8 cellular contexts compared by ENCODE assay signal in the genomic region with DNA sequence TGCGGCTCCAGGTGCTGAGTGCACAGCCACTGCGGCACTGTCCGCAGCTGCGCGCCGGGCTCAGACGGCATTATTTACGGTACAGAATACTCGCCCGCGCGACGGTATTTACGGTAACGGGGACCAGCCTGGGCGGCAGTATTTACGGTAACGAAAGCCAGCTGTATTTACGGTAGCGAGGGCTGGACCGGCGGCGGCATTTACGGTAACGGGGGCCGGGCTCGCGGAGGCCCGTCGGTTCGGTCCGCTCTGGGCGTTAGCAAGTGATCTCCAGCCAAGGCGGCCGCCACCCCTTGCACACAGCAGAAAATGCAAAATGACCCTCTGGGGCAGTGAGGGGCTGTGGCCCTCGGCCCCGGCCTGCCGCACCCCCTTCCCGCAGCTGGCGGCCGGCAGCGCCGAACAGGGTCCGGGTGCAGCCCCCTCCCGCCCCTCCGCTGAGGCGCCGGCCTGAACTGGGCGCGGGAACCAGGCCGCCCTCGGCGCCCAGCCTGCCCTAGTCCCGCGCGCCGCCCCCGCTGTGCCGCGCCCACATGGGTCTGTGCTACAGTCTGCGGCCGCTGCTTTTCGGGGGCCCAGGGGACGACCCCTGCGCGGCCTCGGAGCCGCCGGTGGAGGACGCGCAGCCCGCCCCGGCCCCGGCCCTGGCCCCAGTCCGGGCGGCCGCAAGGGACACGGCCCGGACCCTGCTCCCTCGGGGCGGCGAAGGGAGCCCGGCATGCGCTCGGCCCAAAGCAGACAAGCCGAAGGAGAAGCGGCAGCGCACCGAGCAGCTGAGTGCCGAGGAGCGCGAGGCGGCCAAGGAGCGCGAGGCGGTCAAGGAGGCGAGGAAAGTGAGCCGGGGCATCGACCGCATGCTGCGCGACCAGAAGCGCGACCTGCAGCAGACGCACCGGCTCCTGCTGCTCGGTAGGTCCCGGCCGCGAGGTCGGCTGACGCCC. TPM values are rescaled to one million over a fixed set of nuclear protein-coding genes. Genes with fewer than 3 reads are reported as not detected.
A peak's percentile ranks its signal among the peaks of the same experiment; 100 is the strongest.
DNase-seq lines count a peak whose midpoint lies in the region; ATAC-seq, FAIRE-seq and TF ChIP-seq lines count a peak whose summit lies in the region.

GNAL (plus strand) TSS at position 234 of the 941 bp plus-strand sequence; CDS start at position 534, 300 bp downstream.

- H2AK5ac ChIP-seq in neuronal stem cell (ENCODE audit: low read depth, low read length), result no peak within 1 kb of the TSS

- no peak within 1 kb of the TSS for H2BK120ac ChIP-seq in neuronal stem cell (ENCODE audit: low read depth, low read length)

- no peaks in the 10 kb centered on the region for H3K79me2 ChIP-seq in OCI-LY3 (ENCODE audit: low read length)

- peak within 1 kb of the TSS; percentile 78 to 92 for H3K27ac ChIP-seq in A549
- no peak within 1 kb of the TSS for H3K27ac ChIP-seq in OCI-LY3 (ENCODE audit: low read length)
- H3K27ac ChIP-seq in neuronal stem cell (replicated peaks; ENCODE audit: low read length), result no peak within 1 kb of the TSS
- H3K27ac ChIP-seq in thoracic aorta, result peak within 1 kb of the TSS; percentile 65

- DNase-seq in A549 (ENCODE audit: low read depth in 1 of 2, low spot score in 1 of 2) (peak; percentile 54 to 90), HT1080 (ENCODE audit: low read depth) (peak; percentile 12), glomerular visceral epithelial cell (ENCODE audit: extremely low spot score) (peak; percentile 46), neuronal stem cell (ENCODE audit: low spot score) (peak; percentile 84), thoracic aorta (ENCODE audit: low spot score) (peak; percentile 31)

- no peak for TF ChIP-seq POLR2A in A549 (IDR thresholded peaks at IDR 0.05; ENCODE audit: low read length)

- H3K4me2 ChIP-seq in A549, result peak within 1 kb of the TSS; percentile 92
- H3K4me2 ChIP-seq in OCI-LY3 (ENCODE audit: low read length), result peak within 1 kb of the TSS; percentile 62
- peak within 1 kb of the TSS; percentile 98 for H3K4me2 ChIP-seq in neuronal stem cell (ENCODE audit: insufficient read depth, low read length, poor library complexity, severe bottlenecking)

- H3K14ac ChIP-seq in neuronal stem cell (ENCODE audit: low read length), result peak within 1 kb of the TSS; percentile 84

- H3K23ac ChIP-seq in neuronal stem cell (ENCODE audit: low read depth, low read length, poor library complexity), result peak within 1 kb of the TSS; percentile 67

- H4K8ac ChIP-seq in neuronal stem cell (ENCODE audit: low read depth, low read length), result peak within 1 kb of the TSS; percentile 30

- no peak for TF ChIP-seq RAD21 in A549 (conservative IDR thresholded peaks at IDR 0.05 in 1 of 2, IDR thresholded peaks at IDR 0.05 in 1 of 2)

- 0 out of 3 replicates have a peak, but pooled peaks cover 3% of the 10 kb centered on the region for H3K4me1 ChIP-seq in A549
- no peaks in the 10 kb centered on the region for H3K4me1 ChIP-seq in OCI-LY3 (ENCODE audit: low read length)
- H3K4me1 ChIP-seq in neuronal stem cell (ENCODE audit: control insufficient read depth in 2 of 2, insufficient read depth in 1 of 2, low read depth in 1 of 2, low read length in 2 of 2), result no peaks in the 10 kb centered on the region
- peaks cover 0 to 7% of the 10 kb centered on the region in 2 donors for H3K4me1 ChIP-seq in thoracic aorta (ENCODE audit: control insufficient read depth in 1 of 2, low read depth in 2 of 2)

- no peak within 1 kb of the TSS for H3K27ac Mint-ChIP-seq in activated naive CD4-positive, alpha-beta T cell treated with anti-CD3 and anti-CD28 coated beads, Interleukin-2, amount 50 U/mL, for 24 hours

- peaks cover 8% of the 10 kb centered on the region for H3K4me1 Mint-ChIP-seq in activated naive CD4-positive, alpha-beta T cell treated with anti-CD3 and anti-CD28 coated beads, Interleukin-2, amount 50 U/mL, for 24 hours

- H2AFZ ChIP-seq in OCI-LY3 (ENCODE audit: low read depth, low read length) (peak within 1 kb of the TSS; percentile 61), neuronal stem cell (ENCODE audit: low read length) (peak within 1 kb of the TSS; percentile 99)

- peaks cover 1% of the 10 kb centered on the region for H3K36me3 Mint-ChIP-seq in activated naive CD4-positive, alpha-beta T cell treated with anti-CD3 and anti-CD28 coated beads, Interleukin-2, amount 50 U/mL, for 24 hours

- H3K9me3 Mint-ChIP-seq in activated naive CD4-positive, alpha-beta T cell treated with anti-CD3 and anti-CD28 coated beads, Interleukin-2, amount 50 U/mL, for 24 hours, result peaks cover 9% of the 10 kb centered on the region

- CTCF ChIA-PET in A549 (lab: Yijun Ruan, JAX), result interaction anchor here (0.6 to 2.7 kb wide), 4 partner anchors 12 to 264 kb away, joined by 3 to 8 read pairs (median 3); no protein-coding TSS in a partner anchor

- TF ChIP-seq EP300 in A549 (IDR thresholded peaks at IDR 0.05), result no peak

- H3K4me3 Mint-ChIP-seq in activated naive CD4-positive, alpha-beta T cell treated with anti-CD3 and anti-CD28 coated beads, Interleukin-2, amount 50 U/mL, for 24 hours, result peak within 1 kb of the TSS; percentile 70

- no peaks in the 10 kb centered on the region; the same call in 1 of the 2 replicates for H3K27me3 ChIP-seq in OCI-LY3 (ENCODE audit: low read depth, low read length)
- H3K27me3 ChIP-seq in neuronal stem cell (ENCODE audit: control insufficient read depth in 3 of 3, insufficient read depth in 3 of 3, low read depth in 1 of 3, low read length in 3 of 3), result peaks cover 0 to 14% (median 6%) of the 10 kb centered on the region in 3 experiments
- H3K27me3 ChIP-seq in thoracic aorta (replicated peaks; ENCODE audit: insufficient read depth), result no peaks in the 10 kb centered on the region

- H3K4ac ChIP-seq in neuronal stem cell (ENCODE audit: low read length), result peak within 1 kb of the TSS; percentile 26

- H3K36me3 ChIP-seq in OCI-LY3 (replicated peaks; ENCODE audit: low read depth, low read length), result no peaks in the 10 kb centered on the region
- no peaks in the 10 kb centered on the region for H3K36me3 ChIP-seq in neuronal stem cell (replicated peaks in 1 of 2; ENCODE audit: control insufficient read depth in 2 of 2, insufficient read depth in 2 of 2, low read length in 2 of 2)
- no peaks in the 10 kb centered on the region for H3K36me3 ChIP-seq in thoracic aorta

- peak within 1 kb of the TSS; percentile 82 for H3K4me3 ChIP-seq in A549
- peak within 1 kb of the TSS; percentile 77 for H3K4me3 ChIP-seq in OCI-LY3 (ENCODE audit: low read length)
- peak within 1 kb of the TSS; percentile 61 to 78 for H3K4me3 ChIP-seq in neuronal stem cell (ENCODE audit: low read length in 2 of 2)
- H3K4me3 ChIP-seq in thoracic aorta, result peak within 1 kb of the TSS; percentile 93

- H4K20me1 ChIP-seq in OCI-LY3 (ENCODE audit: insufficient read depth, low read length), result no peaks in the 10 kb centered on the region

- H4K91ac ChIP-seq in neuronal stem cell (ENCODE audit: low read depth, low read length, poor library complexity), result no peak within 1 kb of the TSS

- H3K9me3 ChIP-seq in A549, result no peaks in the 10 kb centered on the region
- no peaks in the 10 kb centered on the region for H3K9me3 ChIP-seq in OCI-LY3 (ENCODE audit: insufficient read depth, low read length)
- H3K9me3 ChIP-seq in neuronal stem cell (replicated peaks in 1 of 2; ENCODE audit: control insufficient read depth in 2 of 2, insufficient read depth in 1 of 2, low read depth in 1 of 2, low read length in 2 of 2), result no peaks in the 10 kb centered on the region
- H3K9me3 ChIP-seq in thoracic aorta, result no peaks in the 10 kb centered on the region

- H3K79me1 ChIP-seq in neuronal stem cell (ENCODE audit: low read depth, low read length), result no peaks in the 10 kb centered on the region

- POLR2A ChIA-PET in A549 (lab: Yijun Ruan, JAX), result no interaction called here

- H2BK15ac ChIP-seq in neuronal stem cell (ENCODE audit: low read length), result peak within 1 kb of the TSS; percentile 78

- no peak for TF ChIP-seq CTCF in A549 (IDR thresholded peaks at IDR 0.05)
- TF ChIP-seq CTCF in OCI-LY3 (IDR thresholded peaks at IDR 0.05; ENCODE audit: low read depth, low read length), result no peak
- TF ChIP-seq CTCF in thoracic aorta (IDR thresholded peaks at IDR 0.05), result no peak

- 3% methylated on average over 24 of the region's 112 CpGs for WGBS in A549 (ENCODE audit: missing lambda C conversion rate)
- no CpG with 5 or more reads among the region's 112 CpGs for WGBS in neuronal stem cell (ENCODE audit: extremely low coverage in 2 of 2, insufficient read length in 2 of 2, insufficient replicate concordance in 1 of 2), 2 donors

- peak within 1 kb of the TSS; percentile 98 for H3K18ac ChIP-seq in neuronal stem cell (ENCODE audit: low read length)

- FAIRE-seq in A549 (lab: Jason Lieb, UNC), result no peak

- H2BK12ac ChIP-seq in neuronal stem cell (ENCODE audit: low read length), result no peak within 1 kb of the TSS

- H2BK5ac ChIP-seq in neuronal stem cell (ENCODE audit: low read length), result peak within 1 kb of the TSS; percentile 75

- peak within 1 kb of the TSS; percentile 30; the same call in 1 of the 2 replicates for H3K9ac ChIP-seq in OCI-LY3 (ENCODE audit: low read length)
- peak within 1 kb of the TSS; percentile 91 for H3K9ac ChIP-seq in neuronal stem cell (ENCODE audit: low read depth, low read length, poor library complexity)

- H3K27me3 Mint-ChIP-seq in activated naive CD4-positive, alpha-beta T cell treated with anti-CD3 and anti-CD28 coated beads, Interleukin-2, amount 50 U/mL, for 24 hours, result peaks cover 33% of the 10 kb centered on the region

- peak; percentile 84 to 96 for ATAC-seq in A549
- peak; percentile 65 for ATAC-seq in GM18868 (IDR thresholded peaks at IDR 0.05; ENCODE audit: unreplicated experiment)
- peak; percentile 86 for ATAC-seq in thoracic aorta (ENCODE audit: insufficient number of reproducible peaks, low FRiP score, low read depth)

TF ChIP-seq in A549, 52 proteins besides CTCF, POLR2A, EP300 and RAD21 (continues in another document):
- TF ChIP-seq CBX8 (IDR thresholded peaks at IDR 0.05) (peak; percentile 90), E2F6 (IDR thresholded peaks at IDR 0.05; ENCODE audit: borderline replicate concordance, low read depth) (peak; percentile 71), JUN (IDR thresholded peaks at IDR 0.05) (peak in 1 of 2 experiments; percentile 29; a peak in 2 of 5 replicates)

RNA-seq across cellular contexts. Expression of gene GNAL, which starts in this region (rescaled TPM):
- 12.9 and 16.8 TPM in 2 replicates for polyA plus RNA-seq in A549 (2011; rRNA removed)
- polyA plus RNA-seq in A549 (2012; cell fraction: cytosol; rRNA removed), result 3.8 and 4.7 TPM in 2 replicates
- 2.6 and 3.2 TPM in 2 replicates for polyA plus RNA-seq in A549 (2012; cell fraction: nucleus; rRNA removed)
- 5.1 to 5.8 TPM (median 5.5 TPM) in 3 replicates for polyA plus RNA-seq in A549 (2017; fragmentation: RNase III; extraction: RNeasy Plus Mini Kit Qiagen cat#74134 plus additional on column Dnase treatment)
- 12.4 and 15.3 TPM in 2 replicates for polyA minus RNA-seq in A549 (2011; rRNA and poly(A)+ RNA removed)
- total RNA-seq in HT1080 (2014; rRNA removed; shearing (Covaris generic)), result 0.10 and 1.0 TPM in 2 replicates
- polyA plus RNA-seq in HT1080 (2015; cell fraction: cytosol; rRNA removed), result 0.49 and 0.94 TPM in 2 replicates
- polyA plus RNA-seq in HT1080 (2015; cell fraction: nucleus; rRNA removed), result 0.22 and 0.28 TPM in 2 replicates
- 9.6 TPM for polyA plus RNA-seq in neuronal stem cell (2013, experiment 1 of 2)
- 9.9 TPM for polyA plus RNA-seq in neuronal stem cell (2013, experiment 2 of 2)
- total RNA-seq in thoracic aorta, result 10 to 100 TPM in 1 of 2 donors, 1 to 10 TPM in 1; 4.2 to 20.4 TPM

Comparison
In these comparisons a context has a peak if more than half of its experiments do, and no peak if none do; other contexts are left out.
1. DNase-seq: peak in every context shown above with its lines; median percentile 84 in neuronal stem cell; 72 in A549; 46 in glomerular visceral epithelial cell; 31 in thoracic aorta; 12 in HT1080.
2. H3K27ac ChIP-seq: peak in A549 (2 of 2) and thoracic aorta (2 of 2); none in OCI-LY3 (single experiment) and neuronal stem cell (single experiment).
3. Peak in every context shown above with its lines, with median percentiles within 50 percentile points of each other: ATAC-seq, H3K4me2 ChIP-seq and H3K4me3 ChIP-seq.